ENCODE assay signal across 10 cellular contexts in genomic region chr19:19387108-19387507, GRCh38. TPM values are rescaled to one million over a fixed set of nuclear protein-coding genes. Genes with fewer than 3 reads are reported as not detected.
DNase-seq lines count a peak whose midpoint lies in the region; ATAC-seq and TF ChIP-seq lines count a peak whose summit lies in the region.
"Had no signal": no experiment of that assay in that cellular context is flagged by ENCODE, and none has a peak within 500 bp of the region (broad histone marks: within the 10 kb centered on the region; RNA-seq: fewer than 3 reads in every experiment).

No MANE protein-coding gene starts in this region.

- no peaks in the 10 kb centered on the region for H3K27me3 ChIP-seq in ACC112 (ENCODE audit: insufficient read depth, low read length)
- no peaks in the 10 kb centered on the region for H3K27me3 ChIP-seq in HUES6 (ENCODE audit: control insufficient read depth, insufficient read depth, low read length)
- H3K27me3 ChIP-seq in muscle layer of duodenum (ENCODE audit: low read depth, low read length): no peaks in the 10 kb centered on the region

- CTCF ChIA-PET in MCF 10A (lab: Yijun Ruan, JAX): no interaction called here

- peak overlapping the region; percentile 98 for H3K27ac Mint-ChIP-seq in MCF 10A (ENCODE audit: low read depth, unreplicated experiment)

- peaks cover 51% of the 10 kb centered on the region for H3K79me2 ChIP-seq in ACC112 (ENCODE audit: control insufficient read depth, insufficient read depth, low read length, unreplicated experiment)

- no peak for TF ChIP-seq CTCF in MCF 10A (IDR thresholded peaks at IDR 0.05; ENCODE audit: unreplicated experiment)

- H3K27ac ChIP-seq in ACC112 (ENCODE audit: low read depth, low read length) (no peak overlapping the region), HUES6 (ENCODE audit: low read depth, low read length) (no peak overlapping the region; the same call in 1 of the 2 replicates), muscle layer of duodenum (ENCODE audit: low read length) (peak overlapping the region; percentile 60)

- intact Hi-C loops in MCF 10A (cut with micrococcal nuclease): loop anchor here (5.0 kb wide), 1 partner anchor 105 kb away; no protein-coding TSS in a partner anchor

- peaks cover 13% of the 10 kb centered on the region for H3K4me1 ChIP-seq in ACC112 (ENCODE audit: control insufficient read depth, insufficient read depth, low read length, unreplicated experiment)
- H3K4me1 ChIP-seq in HUES6 (ENCODE audit: control insufficient read depth, insufficient read depth, low read length): peaks cover 24% of the 10 kb centered on the region; the same call in 1 of the 2 replicates
- peaks cover 5 to 24% of the 10 kb centered on the region in 2 donors for H3K4me1 ChIP-seq in muscle layer of duodenum (ENCODE audit: control insufficient read depth in 1 of 2, insufficient read depth in 2 of 2, low read length in 2 of 2)

- no TSS peak for BruUV-seq in MCF 10A (replicated peaks; lab: Mats Ljungman, UMichigan)

- no peaks in the 10 kb centered on the region for H3K27me3 Mint-ChIP-seq in MCF 10A (ENCODE audit: insufficient read depth, unreplicated experiment)

- ATAC-seq in GM21723 (IDR thresholded peaks at IDR 0.05; ENCODE audit: unreplicated experiment): no peak

- H3K4me3 ChIP-seq in ACC112 (ENCODE audit: low read depth, low read length): peak overlapping the region; percentile 96
- H3K4me3 ChIP-seq in HUES6 (ENCODE audit: low read depth, low read length): peak overlapping the region; percentile 87; the same call in 1 of the 2 replicates
- H3K4me3 ChIP-seq in muscle layer of duodenum (ENCODE audit: low read depth in 1 of 2, low read length in 2 of 2): peak overlapping the region; percentile 81 to 87

- H3K36me3 ChIP-seq in ACC112 (ENCODE audit: insufficient read depth, low read length): no peaks in the 10 kb centered on the region
- H3K36me3 ChIP-seq in HUES6 (ENCODE audit: control insufficient read depth, insufficient read depth, low read length): no peaks in the 10 kb centered on the region
- H3K36me3 ChIP-seq in muscle layer of duodenum (ENCODE audit: control insufficient read depth in 1 of 2, insufficient read depth in 2 of 2, low read length in 2 of 2): no peaks in the 10 kb centered on the region

- POLR2A ChIA-PET in MCF 10A (lab: Yijun Ruan, JAX): interaction anchor here (1.6 kb wide), 1 partner anchor 20 kb away, joined by 3 read pairs; no protein-coding TSS in a partner anchor

- H3K9me3 Mint-ChIP-seq in MCF 10A (ENCODE audit: unreplicated experiment): no peaks in the 10 kb centered on the region

- H3K36me3 Mint-ChIP-seq in MCF 10A (ENCODE audit: insufficient read depth, unreplicated experiment): peaks cover 13% of the 10 kb centered on the region

- DNase-seq in MCF 10A (ENCODE audit: unreplicated experiment): no peak
- no peak for DNase-seq in SIG-M5 treated with dmso at 0.1 percent for 504 hours (lab: John Stamatoyannopoulos, UW; ENCODE audit: unreplicated experiment)
- no peak for DNase-seq in effector CD8-positive, alpha-beta T cell (lab: John Stamatoyannopoulos, UW)
- no peak for DNase-seq in DMS79 (lab: John Stamatoyannopoulos, UW)
- DNase-seq: GDM1, NCI-H526 treated with DMSO at 0.1 percent for 48 hours had no signal

- no peak overlapping the region for H3K9ac ChIP-seq in HUES6 (ENCODE audit: low read length)

- H2AFZ ChIP-seq in ACC112 (ENCODE audit: low read length, unreplicated experiment): no peak overlapping the region

- H3K9me3 ChIP-seq in HUES6 (ENCODE audit: control insufficient read depth, insufficient read depth, low read depth, low read length) (no peaks in the 10 kb centered on the region), muscle layer of duodenum (ENCODE audit: control insufficient read depth in 1 of 2, low read length in 2 of 2) (no peaks in the 10 kb centered on the region)

- H3K4me1 Mint-ChIP-seq in MCF 10A (ENCODE audit: insufficient read depth, unreplicated experiment): peaks cover 43% of the 10 kb centered on the region

- peak overlapping the region; percentile 95 for H3K4me3 Mint-ChIP-seq in MCF 10A (ENCODE audit: unreplicated experiment)

RNA-seq across cellular contexts. Expression of gene GATAD2A, which starts 18.4 kb away (rescaled TPM):
- total RNA-seq in MCF 10A (2022): 77.4 and 91.5 TPM in 2 replicates
